In genomic region chr16:69093974-69094373, GRCh38 we compare ENCODE assay signal across 1 cellular context.
TF ChIP-seq lines count a peak whose summit lies in the region.

No MANE protein-coding gene starts in this region.

TF ChIP-seq in GM12878, 131 proteins besides CTCF, POLR2A, EP300 and RAD21 (continued from another document):
- TF ChIP-seq ZBTB11 (CRISPR knock-in tag; IDR thresholded peaks at IDR 0.05) = no peak
- no peak for TF ChIP-seq MAX (IDR thresholded peaks at IDR 0.05; ENCODE audit: low read depth, low read length)
- TF ChIP-seq NR2C1 (IDR thresholded peaks at IDR 0.05) = no peak
- TF ChIP-seq ETV6 (conservative IDR thresholded peaks at IDR 0.05 in 1 of 2, IDR thresholded peaks at IDR 0.05 in 1 of 2; ENCODE audit: borderline replicate concordance in 1 of 2, low read depth in 1 of 2) = no peak
- TF ChIP-seq, protein P1, sequence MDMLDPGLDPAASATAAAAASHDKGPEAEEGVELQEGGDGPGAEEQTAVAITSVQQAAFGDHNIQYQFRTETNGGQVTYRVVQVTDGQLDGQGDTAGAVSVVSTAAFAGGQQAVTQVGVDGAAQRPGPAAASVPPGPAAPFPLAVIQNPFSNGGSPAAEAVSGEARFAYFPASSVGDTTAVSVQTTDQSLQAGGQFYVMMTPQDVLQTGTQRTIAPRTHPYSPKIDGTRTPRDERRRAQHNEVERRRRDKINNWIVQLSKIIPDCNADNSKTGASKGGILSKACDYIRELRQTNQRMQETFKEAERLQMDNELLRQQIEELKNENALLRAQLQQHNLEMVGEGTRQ (IDR thresholded peaks at IDR 0.05; ENCODE audit: borderline replicate concordance, low read depth, low read length) = no peak
- TF ChIP-seq E2F4 (IDR thresholded peaks at IDR 0.05; ENCODE audit: low read depth, low read length) = no peak
- no peak for TF ChIP-seq MTA2 (IDR thresholded peaks at IDR 0.05; ENCODE audit: low read depth)
- TF ChIP-seq GABPA (IDR thresholded peaks at IDR 0.05; ENCODE audit: low read depth) = no peak
